Comparison of ENCODE assay signal across 17 cellular contexts in the genomic region with DNA sequence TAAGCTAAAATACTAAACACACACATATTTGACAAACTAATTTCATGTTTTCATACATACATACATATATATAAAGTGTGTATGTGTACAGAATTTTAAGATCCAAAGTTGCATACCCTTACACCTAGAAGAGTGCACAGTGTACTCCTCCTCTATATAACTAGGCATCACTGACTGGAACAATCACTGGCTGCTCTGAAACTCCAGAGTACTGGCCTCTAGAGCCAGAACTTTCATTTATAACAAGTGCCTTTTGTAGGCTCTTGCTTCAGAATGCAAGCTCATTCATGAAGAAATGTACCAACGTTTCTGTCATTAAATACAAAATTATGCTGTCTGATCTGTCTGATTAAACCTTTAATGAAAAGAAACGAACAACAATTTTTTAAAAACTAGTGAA. TPM values are rescaled to one million over a fixed set of nuclear protein-coding genes. Genes with fewer than 3 reads are reported as not detected.
"Had no signal": no experiment of that assay in that cellular context is flagged by ENCODE, and none has a peak within 500 bp of the region (broad histone marks: within the 10 kb centered on the region; RNA-seq: fewer than 3 reads in every experiment).

No MANE protein-coding gene starts in this region.

- H3K27ac ChIP-seq: thoracic aorta had no signal

- DNase-seq: activated CD4-positive, alpha-beta memory T cell treated with anti-CD3 and anti-CD28 coated beads, Interleukin-2, amount 10 ng/mL, durations not matched to agents 7 days and 5 days; activated T-cell treated with anti-CD3 and anti-CD28 coated beads, Interleukin-2, amount 50 U/mL, for 24 hours; cerebellar nuclear complex; nephron progenitor cell; occipital lobe; SK-N-SH; stimulated activated CD4-positive, alpha-beta T cell treated with anti-CD3 and anti-CD28 coated beads, Interleukin-1b, Interleukin-23, amount 100 ng/mL, for 48 hours; stimulated activated naive CD8-positive, alpha-beta T cell treated with anti-CD3 and anti-CD28 coated beads, Interleukin-15, amount 100 ng/mL, for 72 hours; T-cell; T1000 had no signal

- H3K9me3 Mint-ChIP-seq: activated CD4-positive, alpha-beta memory T cell treated with anti-CD3 and anti-CD28 coated beads, Interleukin-2, amount 10 ng/mL, durations not matched to agents 7 days and 5 days; activated naive CD4-positive, alpha-beta T cell treated with anti-CD3 and anti-CD28 coated beads, Interleukin-2, amount 50 U/mL, for 72 hours; activated T-cell treated with anti-CD3 and anti-CD28 coated beads, Interleukin-2, amount 50 U/mL, for 24 hours; nephron progenitor cell; stimulated activated naive CD8-positive, alpha-beta T cell treated with anti-CD3 and anti-CD28 coated beads, Interleukin-15, amount 100 ng/mL, for 72 hours; T-cell had no signal

- H3K9ac ChIP-seq: SK-N-SH had no signal

- H3K27ac Mint-ChIP-seq: activated CD4-positive, alpha-beta memory T cell treated with anti-CD3 and anti-CD28 coated beads, Interleukin-2, amount 10 ng/mL, durations not matched to agents 7 days and 5 days; nephron progenitor cell; progenitor cell of endocrine pancreas; stimulated activated naive CD8-positive, alpha-beta T cell treated with anti-CD3 and anti-CD28 coated beads, Interleukin-15, amount 100 ng/mL, for 72 hours; T-cell had no signal

- ATAC-seq: activated naive CD4-positive, alpha-beta T cell treated with anti-CD3 and anti-CD28 coated beads, Interleukin-2, amount 50 U/mL, for 72 hours; sciatic nerve; stimulated activated naive CD8-positive, alpha-beta T cell treated with anti-CD3 and anti-CD28 coated beads, Interleukin-15, amount 100 ng/mL, for 72 hours; T-cell had no signal

- H3K9me3 ChIP-seq: mucosa of descending colon, SK-N-SH, thoracic aorta had no signal

- H3K4me1 Mint-ChIP-seq: activated CD4-positive, alpha-beta memory T cell treated with anti-CD3 and anti-CD28 coated beads, Interleukin-2, amount 10 ng/mL, durations not matched to agents 7 days and 5 days; nephron progenitor cell; stimulated activated naive CD8-positive, alpha-beta T cell treated with anti-CD3 and anti-CD28 coated beads, Interleukin-15, amount 100 ng/mL, for 72 hours; T-cell had no signal

- H3K36me3 Mint-ChIP-seq: activated naive CD4-positive, alpha-beta T cell treated with anti-CD3 and anti-CD28 coated beads, Interleukin-2, amount 50 U/mL, for 72 hours had no signal

- H3K4me2 ChIP-seq: SK-N-SH had no signal

- FAIRE-seq: endometrium had no signal

- H3K4me3 Mint-ChIP-seq: activated CD4-positive, alpha-beta memory T cell treated with anti-CD3 and anti-CD28 coated beads, Interleukin-2, amount 10 ng/mL, durations not matched to agents 7 days and 5 days; activated T-cell treated with anti-CD3 and anti-CD28 coated beads, Interleukin-2, amount 50 U/mL, for 24 hours; nephron progenitor cell; stimulated activated naive CD8-positive, alpha-beta T cell treated with anti-CD3 and anti-CD28 coated beads, Interleukin-15, amount 100 ng/mL, for 72 hours; T-cell had no signal

- H3K27me3 Mint-ChIP-seq: activated CD4-positive, alpha-beta memory T cell treated with anti-CD3 and anti-CD28 coated beads, Interleukin-2, amount 10 ng/mL, durations not matched to agents 7 days and 5 days; activated T-cell treated with anti-CD3 and anti-CD28 coated beads, Interleukin-2, amount 50 U/mL, for 24 hours; progenitor cell of endocrine pancreas; stimulated activated naive CD8-positive, alpha-beta T cell treated with anti-CD3 and anti-CD28 coated beads, Interleukin-15, amount 100 ng/mL, for 72 hours; T-cell had no signal

- H3K4me3 ChIP-seq: mucosa of descending colon, thoracic aorta had no signal

RNA-seq across cellular contexts. Expression of a gene that starts 11.2 kb away (rescaled TPM):
- total RNA-seq: lung microvascular endothelial cell, thoracic aorta had no signal
